29 cellular contexts compared by ENCODE assay signal in the genomic region with DNA sequence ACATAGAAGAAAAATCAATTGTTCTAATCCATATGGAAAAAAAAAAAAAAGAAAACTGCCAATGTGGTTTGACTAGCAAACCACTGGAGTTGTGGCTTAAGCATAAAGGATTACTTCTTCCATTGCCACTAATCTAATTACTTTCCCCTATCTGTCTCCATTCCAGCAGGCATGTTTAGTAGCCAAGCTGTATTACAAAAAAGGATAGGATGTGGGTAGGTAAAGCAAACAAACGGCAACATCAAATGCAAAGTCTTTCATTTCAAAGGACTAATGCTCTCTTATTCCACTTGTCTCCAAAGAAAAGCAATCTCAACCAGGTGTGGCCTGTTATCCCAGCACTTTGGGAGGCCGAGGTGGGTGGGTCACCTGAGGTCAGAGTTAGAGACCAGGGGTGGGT.
"Had no signal": no experiment of that assay in that cellular context is flagged by ENCODE, and none has a peak within 500 bp of the region (broad histone marks: within the 10 kb centered on the region; RNA-seq: fewer than 3 reads in every experiment).

No MANE protein-coding gene starts in this region.

- H3K27ac ChIP-seq: Peyer's patch, RWPE1, SJCRH30 had no signal

- H3K36me3 ChIP-seq: Peyer's patch, SJCRH30 had no signal

- H3K4me3 ChIP-seq: Peyer's patch, SJCRH30 had no signal

- ATAC-seq: activated CD8-positive, alpha-beta memory T cell treated with anti-CD3 and anti-CD28 coated beads, Interleukin-2, amount 10 ng/mL, durations not matched to agents 7 days and 5 days; SK-N-SH treated with all-trans-retinoic acid at 6 μM for 48 hours had no signal

- FAIRE-seq: colon had no signal

- H3K9me3 ChIP-seq: Peyer's patch, SJCRH30 had no signal

- DNase-seq: activated B cell treated with CpG ODN at 0.5 μM for 24 hours; activated CD4-positive, alpha-beta T cell treated with anti-CD3 and anti-CD28 coated beads for 1 hour; activated CD4-positive, alpha-beta T cell treated with anti-CD3 and anti-CD28 coated beads, Interleukin-2, amount 10 ng/mL, durations not matched to agents 24 days and 14 days; activated CD4-positive, alpha-beta T cell treated with anti-CD3 and anti-CD28 coated beads, Interleukin-2, amount 50 U/mL, for 48 hours; activated CD8-positive, alpha-beta memory T cell treated with anti-CD3 and anti-CD28 coated beads, Interleukin-2, amount 10 ng/mL, durations not matched to agents 7 days and 5 days; activated effector memory CD4-positive, alpha-beta T cell treated with Interleukin-2 at 50 U/mL for 16 hours; activated naive CD4-positive, alpha-beta T cell; activated T-cell treated with anti-CD3 and anti-CD28 coated beads, Interleukin-2, amount 50 U/mL, for 24 hours; aorta; cerebellar nuclear complex; MM.1S; NCI-H1105; NCI-H1436; NCI-H1694 treated with DMSO at 0.1 percent for 48 hours; NCI-H2081 treated with DMSO at 0.1 percent for 48 hours; NCI-H2227 treated with DMSO at 0.1 percent for 48 hours; NCI-H446 treated with DMSO at 0.1 percent for 48 hours; NCI-H526; NCI-H774; NK-92 treated with Interleukin-12 subunit alpha and Interleukin-12 subunit beta, amount 100 ng/mL, for 24 hours; OCI-M1; Peyer's patch; Right ventricle myocardium superior; SJCRH30; SW 1271; T-helper 9 cell had no signal

- H3K27me3 ChIP-seq: Peyer's patch, SJCRH30 had no signal
